Comparison of ENCODE assay signal across 23 cellular contexts in the genomic region with DNA sequence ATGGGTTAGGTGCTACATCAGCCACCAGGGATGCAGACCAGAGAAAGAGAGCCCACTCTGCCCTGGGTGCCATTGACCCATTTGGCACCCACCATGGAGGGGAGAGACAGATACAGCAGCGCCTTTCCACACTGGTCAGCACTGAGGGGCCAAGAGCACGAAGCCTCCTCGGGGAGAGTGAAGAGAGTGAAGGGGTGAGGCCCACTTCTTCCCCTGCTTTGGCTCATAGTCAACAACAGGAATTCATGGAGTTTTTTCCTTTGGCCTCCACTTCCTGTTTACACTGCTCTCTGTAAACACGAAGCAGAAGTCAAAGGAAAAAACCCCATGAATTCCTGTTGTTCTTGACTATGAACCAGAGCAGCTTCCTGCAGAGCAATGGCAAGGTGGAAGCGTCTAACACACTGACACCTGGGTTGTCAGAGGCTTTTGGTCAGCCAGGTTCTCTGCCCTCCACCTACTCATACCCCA.
DNase-seq lines count a peak whose midpoint lies in the region; ATAC-seq and TF ChIP-seq lines count a peak whose summit lies in the region.
"Had no signal": no experiment of that assay in that cellular context is flagged by ENCODE, and none has a peak within 500 bp of the region (broad histone marks: within the 10 kb centered on the region; RNA-seq: fewer than 3 reads in every experiment).

No MANE protein-coding gene starts in this region.

- no peak overlapping the region for H4K91ac ChIP-seq in IMR-90 (ENCODE audit: insufficient read depth, low read depth, low read length)

- H3K27ac ChIP-seq in IMR-90 (ENCODE audit: insufficient read depth, low read length) (no peak overlapping the region), mesendoderm (ENCODE audit: low read depth, low read length) (no peak overlapping the region), tibial nerve (no peak overlapping the region), prostate gland (no peak overlapping the region)
- H3K27ac ChIP-seq: A549; BLaER1 treated with 17β-estradiol and CSF1 and Interleukin-3, amounts not matched to agents 10 nM and 100 nM; SJSA1 had no signal

- DNase-seq in IMR-90 (no peak), endothelial cell (ENCODE audit: low spot score) (no peak), mesendoderm (peak; percentile 19), tibial nerve (ENCODE audit: low spot score in 2 of 2) (no peak), prostate gland (ENCODE audit: low spot score) (no peak), dermis blood vessel endothelial cell (no peak)
- DNase-seq in activated CD4-positive, alpha-beta T cell treated with anti-CD3 and anti-CD28 coated beads for 36 hours = no peak
- DNase-seq: AML-193; CD4-positive, alpha-beta T cell; KBM-7; MG63; NCI-H1105 treated with DMSO at 0.1 percent for 48 hours; NCI-H146; NCI-H1930; NCI-H2107; NCI-H524; NCI-H774; Right ventricle myocardium superior; RPMI8226 had no signal

- H3K4me1 Mint-ChIP-seq in endothelial cell (ENCODE audit: unreplicated experiment) = peaks cover 56% of the 10 kb centered on the region
- no peaks in the 10 kb centered on the region for H3K4me1 Mint-ChIP-seq in activated CD4-positive, alpha-beta T cell treated with anti-CD3 and anti-CD28 coated beads for 36 hours

- no peak overlapping the region for H2AFZ ChIP-seq in IMR-90 (replicated peaks; ENCODE audit: low read length, poor library complexity)

- H2BK15ac ChIP-seq in IMR-90 (ENCODE audit: low read depth, low read length) (no peak overlapping the region), mesendoderm (replicated peaks; ENCODE audit: low read depth) (no peak overlapping the region)

- WGBS in IMR-90 (ENCODE audit: extremely low coverage in 2 of 2, insufficient read length in 1 of 2), 2 experiments = 60% methylated on average over 1 of the region's 5 CpGs; no CpG with 5 or more reads in 1 of the 2 experiments
- no CpG with 5 or more reads among the region's 5 CpGs for WGBS in mesendoderm (ENCODE audit: extremely low coverage, insufficient coverage, low lambda C conversion rate)
- 45 to 48% methylated on average over 5 of the region's 5 CpGs for whole genome bisulfite sequencing in tibial nerve, 2 donors
- WGBS in prostate gland = 59% methylated on average over 5 of the region's 5 CpGs

- H3K79me2 ChIP-seq in mesendoderm (ENCODE audit: control insufficient read depth, insufficient read depth, low read length) = no peaks in the 10 kb centered on the region

- H3K4me3 Mint-ChIP-seq in endothelial cell (ENCODE audit: unreplicated experiment) = peak overlapping the region; percentile 48
- H3K4me3 Mint-ChIP-seq in activated CD4-positive, alpha-beta T cell treated with anti-CD3 and anti-CD28 coated beads for 36 hours = no peak overlapping the region
- H3K4me3 Mint-ChIP-seq: CD4-positive, alpha-beta T cell had no signal

- H3K4me2 ChIP-seq in IMR-90 (ENCODE audit: low read depth, low read length) (no peak overlapping the region), mesendoderm (ENCODE audit: low read length) (no peak overlapping the region)
- H3K4me2 ChIP-seq: A549; BLaER1 treated with 17β-estradiol and CSF1 and Interleukin-3, amounts not matched to agents 10 nM and 100 nM had no signal

- POLR2A ChIA-PET in IMR-90 (lab: Charles Lee; ENCODE audit: unreplicated experiment) = no interaction called here
- POLR2A ChIA-PET in activated CD4-positive, alpha-beta T cell treated with anti-CD3 and anti-CD28 coated beads for 36 hours (lab: Charles Lee) = no interaction called here

- CTCF ChIA-PET in IMR-90 (lab: Yijun Ruan, JAX) = no interaction called here
- CTCF ChIA-PET in activated CD4-positive, alpha-beta T cell treated with anti-CD3 and anti-CD28 coated beads for 36 hours (lab: Charles Lee) = no interaction called here

- no peak overlapping the region for H2BK20ac ChIP-seq in IMR-90 (ENCODE audit: low read depth, low read length)

- H3K36me3 ChIP-seq in IMR-90 (ENCODE audit: control insufficient read depth, insufficient read depth, low read length) = peaks cover 57% of the 10 kb centered on the region
- no peaks in the 10 kb centered on the region for H3K36me3 ChIP-seq in mesendoderm (ENCODE audit: control insufficient read depth, insufficient read depth, low read length)
- peaks cover 0 to 100% (median 18%) of the 10 kb centered on the region in 3 donors for H3K36me3 ChIP-seq in tibial nerve
- H3K36me3 ChIP-seq in prostate gland = no peaks in the 10 kb centered on the region

- no TSS peak for BruUV-seq in IMR-90 (replicated peaks; lab: Mats Ljungman, UMichigan)

- intact Hi-C loops in IMR-90 (cut with micrococcal nuclease) = no loop called here
- intact Hi-C loops in activated CD4-positive, alpha-beta T cell treated with anti-CD3 and anti-CD28 coated beads for 36 hours (cut with DNase I, micrococcal nuclease) = loop anchor here in 1 of 2 experiments (10.0 kb wide), 1 partner anchor 109 kb away; no protein-coding TSS in a partner anchor
- intact Hi-C loops in prostate gland (cut with DNase I) = no loop called here

- H4K20me1 ChIP-seq in IMR-90 (ENCODE audit: insufficient read depth, low read length) = no peaks in the 10 kb centered on the region
- H4K20me1 ChIP-seq: BLaER1 treated with 17β-estradiol and CSF1 and Interleukin-3, amounts not matched to agents 10 nM and 100 nM had no signal

- peaks cover 64% of the 10 kb centered on the region for H3K36me3 Mint-ChIP-seq in endothelial cell (ENCODE audit: low read depth, unreplicated experiment)
- H3K36me3 Mint-ChIP-seq in activated CD4-positive, alpha-beta T cell treated with anti-CD3 and anti-CD28 coated beads for 36 hours (ENCODE audit: low read depth) = peaks cover 80% of the 10 kb centered on the region

- no peak overlapping the region for H2BK5ac ChIP-seq in IMR-90 (ENCODE audit: low read depth, low read length, poor library complexity, severe bottlenecking)
- H2BK5ac ChIP-seq in mesendoderm (ENCODE audit: low read length) = no peak overlapping the region

- no peak overlapping the region for H3K18ac ChIP-seq in IMR-90 (ENCODE audit: low read depth, low read length)
- H3K18ac ChIP-seq in mesendoderm (ENCODE audit: low read length) = no peak overlapping the region

- no peak overlapping the region for H3K4me3 ChIP-seq in IMR-90 (ENCODE audit: insufficient read depth, low read depth, low read length)
- no peak overlapping the region for H3K4me3 ChIP-seq in mesendoderm (ENCODE audit: low read length)
- H3K4me3 ChIP-seq in tibial nerve = no peak overlapping the region
- H3K4me3 ChIP-seq in prostate gland = no peak overlapping the region
- H3K4me3 ChIP-seq: A549; BLaER1 treated with 17β-estradiol and CSF1 and Interleukin-3, amounts not matched to agents 10 nM and 100 nM; GM12878; MG63; SJSA1 had no signal

- H4K5ac ChIP-seq in IMR-90 (ENCODE audit: low read depth, low read length) (no peak overlapping the region; the same call in 1 of the 2 replicates), mesendoderm (ENCODE audit: low read length) (no peak overlapping the region)

- H2AK5ac ChIP-seq in IMR-90 (ENCODE audit: low read depth, low read length) (no peak overlapping the region), mesendoderm (ENCODE audit: low read length) (no peak overlapping the region)

- no peak overlapping the region for H2BK120ac ChIP-seq in IMR-90 (ENCODE audit: low read depth, low read length)
- H2BK120ac ChIP-seq in mesendoderm (ENCODE audit: low read depth, low read length) = no peak overlapping the region

- no peak overlapping the region; the same call in 1 of the 2 replicates for H3K14ac ChIP-seq in IMR-90 (replicated peaks; ENCODE audit: low read depth, low read length)

- H4K8ac ChIP-seq in IMR-90 (ENCODE audit: low read depth in 2 of 2, low read length in 2 of 2) (no peak overlapping the region; a peak in 1 of 4 replicates), mesendoderm (ENCODE audit: low read depth, low read length) (no peak overlapping the region)

- no peak for TF ChIP-seq CTCF in IMR-90 (conservative IDR thresholded peaks at IDR 0.05; ENCODE audit: low read depth, low read length)
- TF ChIP-seq CTCF in endothelial cell (IDR thresholded peaks at IDR 0.05; ENCODE audit: unreplicated experiment) = no peak
- TF ChIP-seq CTCF in tibial nerve (IDR thresholded peaks at IDR 0.05) = no peak
- no peak for TF ChIP-seq CTCF in prostate gland (IDR thresholded peaks at IDR 0.05)

- H3K27me3 Mint-ChIP-seq in endothelial cell (ENCODE audit: unreplicated experiment) = peaks cover 8% of the 10 kb centered on the region
- no peaks in the 10 kb centered on the region for H3K27me3 Mint-ChIP-seq in activated CD4-positive, alpha-beta T cell treated with anti-CD3 and anti-CD28 coated beads for 36 hours
- H3K27me3 Mint-ChIP-seq: CD4-positive, alpha-beta T cell had no signal

- H3K79me1 ChIP-seq in IMR-90 (ENCODE audit: low read depth in 1 of 2, low read length in 2 of 2) (peaks cover 0 to 5% of the 10 kb centered on the region in 2 experiments; a peak in 1 of 4 replicates), mesendoderm (ENCODE audit: low read length) (no peaks in the 10 kb centered on the region)

- no peaks in the 10 kb centered on the region for H3K9me3 ChIP-seq in IMR-90 (ENCODE audit: control insufficient read depth, insufficient read depth, low read length)
- peaks cover 0 to 4% (median 0%) of the 10 kb centered on the region in 4 donors for H3K9me3 ChIP-seq in tibial nerve
- no peaks in the 10 kb centered on the region for H3K9me3 ChIP-seq in prostate gland
- H3K9me3 ChIP-seq: A549, MG63, SJSA1 had no signal

- TF ChIP-seq EP300 in tibial nerve (IDR thresholded peaks at IDR 0.05) = no peak

- dilution Hi-C loops in IMR-90 (cut with HindIII; ENCODE audit: low sequenced_read_pairs, unreplicated experiment) = no loop called here

- TF ChIP-seq POLR2A in IMR-90 (IDR thresholded peaks at IDR 0.05; ENCODE audit: low read depth, low read length) (no peak), tibial nerve (IDR thresholded peaks at IDR 0.05) (no peak), prostate gland (IDR thresholded peaks at IDR 0.05) (no peak)

- H3K23ac ChIP-seq in IMR-90 (ENCODE audit: low read depth, low read length) (no peak overlapping the region; the same call in 1 of the 2 replicates), mesendoderm (ENCODE audit: low read length) (no peak overlapping the region)

- H3K56ac ChIP-seq in IMR-90 (ENCODE audit: extremely low read depth, insufficient read depth, low read length) = no peak overlapping the region
- no peak overlapping the region for H3K56ac ChIP-seq in mesendoderm (ENCODE audit: low read length)

- H3K27ac Mint-ChIP-seq in endothelial cell (ENCODE audit: unreplicated experiment) = peak overlapping the region; percentile 90
- no peak overlapping the region for H3K27ac Mint-ChIP-seq in activated CD4-positive, alpha-beta T cell treated with anti-CD3 and anti-CD28 coated beads for 36 hours
- H3K27ac Mint-ChIP-seq: CD4-positive, alpha-beta T cell had no signal

- H3K27me3 ChIP-seq in IMR-90 (ENCODE audit: control insufficient read depth, insufficient read depth, low read length) = no peaks in the 10 kb centered on the region
- no peaks in the 10 kb centered on the region for H3K27me3 ChIP-seq in mesendoderm (ENCODE audit: insufficient read depth, low read length, poor library complexity)
- no peaks in the 10 kb centered on the region for H3K27me3 ChIP-seq in tibial nerve
- no peaks in the 10 kb centered on the region for H3K27me3 ChIP-seq in prostate gland (replicated peaks; ENCODE audit: insufficient read depth)
- H3K27me3 ChIP-seq: BLaER1 treated with 17β-estradiol and CSF1 and Interleukin-3, amounts not matched to agents 10 nM and 100 nM; MG63; SJSA1 had no signal

- ATAC-seq in IMR-90 (ENCODE audit: low read depth) = peak; percentile 37
- no peak for ATAC-seq in activated CD4-positive, alpha-beta T cell treated with anti-CD3 and anti-CD28 coated beads for 36 hours
- ATAC-seq: GM12878 had no signal

- H3K9me1 ChIP-seq in IMR-90 (ENCODE audit: insufficient read depth, low read length) = peaks cover 3% of the 10 kb centered on the region; the same call in 1 of the 2 replicates

- in situ Hi-C loops in IMR-90 (cut with MboI; ENCODE audit: low sequenced_read_pairs) = loop anchor here (10.0 kb wide), 1 partner anchor 109 kb away; no protein-coding TSS in a partner anchor

- H3K4ac ChIP-seq in IMR-90 (ENCODE audit: low read depth, low read length) (peak overlapping the region; percentile 33), mesendoderm (ENCODE audit: low read depth, low read length) (no peak overlapping the region)

- TF ChIP-seq RAD21 in IMR-90 (IDR thresholded peaks at IDR 0.05; ENCODE audit: low read length) = no peak

- no peak overlapping the region for H2AK9ac ChIP-seq in IMR-90 (replicated peaks; ENCODE audit: low read depth, low read length, poor library complexity)

- H3K9me3 Mint-ChIP-seq in endothelial cell (ENCODE audit: unreplicated experiment) = no peaks in the 10 kb centered on the region
- no peaks in the 10 kb centered on the region for H3K9me3 Mint-ChIP-seq in activated CD4-positive, alpha-beta T cell treated with anti-CD3 and anti-CD28 coated beads for 36 hours (ENCODE audit: low read depth)

- H3K4me1 ChIP-seq in IMR-90 (ENCODE audit: control insufficient read depth, insufficient read depth, low read length) (peaks cover 5% of the 10 kb centered on the region; the same call in 1 of the 2 replicates), mesendoderm (ENCODE audit: control insufficient read depth, low read depth, low read length) (no peaks in the 10 kb centered on the region), tibial nerve (peaks cover 0 to 4% (median 0%) of the 10 kb centered on the region in 4 donors), prostate gland (replicated peaks) (no peaks in the 10 kb centered on the region)
- H3K4me1 ChIP-seq: A549; BLaER1 treated with 17β-estradiol and CSF1 and Interleukin-3, amounts not matched to agents 10 nM and 100 nM; SJSA1 had no signal

- H3K9ac ChIP-seq in IMR-90 (ENCODE audit: low read depth, low read length) (no peak overlapping the region), mesendoderm (ENCODE audit: low read length) (no peak overlapping the region)
- H3K9ac ChIP-seq: BLaER1 treated with 17β-estradiol and CSF1 and Interleukin-3, amounts not matched to agents 10 nM and 100 nM had no signal
